In genomic region chr9:137691648-137692357, GRCh38 we compare ENCODE assay signal across 10 cellular contexts.
A peak's percentile ranks its signal among the peaks of the same experiment; 100 is the strongest.
DNase-seq lines count a peak whose midpoint lies in the region; ATAC-seq and TF ChIP-seq lines count a peak whose summit lies in the region.
"Had no signal": no experiment of that assay in that cellular context is flagged by ENCODE, and none has a peak within 500 bp of the region (broad histone marks: within the 10 kb centered on the region; RNA-seq: fewer than 3 reads in every experiment).

No MANE protein-coding gene starts in this region.

- peaks cover 43% of the 10 kb centered on the region for H3K36me3 Mint-ChIP-seq in CD4-positive, alpha-beta T cell (ENCODE audit: low read depth)
- no peaks in the 10 kb centered on the region for H3K36me3 Mint-ChIP-seq in WTC11
- H3K36me3 Mint-ChIP-seq in CD4-positive, alpha-beta memory T cell: peaks cover 15 to 20% of the 10 kb centered on the region in 2 donors

- no peaks in the 10 kb centered on the region for H3K9me3 ChIP-seq in CD4-positive, alpha-beta T cell (ENCODE audit: control insufficient read depth, low read length)
- H3K9me3 ChIP-seq in Loucy (ENCODE audit: insufficient read depth, low read depth, low read length): no peaks in the 10 kb centered on the region
- no peaks in the 10 kb centered on the region for H3K9me3 ChIP-seq in CD4-positive, alpha-beta memory T cell (ENCODE audit: control insufficient read depth in 1 of 2, low read length in 2 of 2)
- H3K9me3 ChIP-seq: ascending aorta had no signal

- intact Hi-C loops in CD4-positive, alpha-beta T cell (cut with DNase I, micrococcal nuclease): no loop called here
- intact Hi-C loops in CD4-positive, alpha-beta memory T cell (cut with micrococcal nuclease): no loop called here

- H3K4me2 ChIP-seq in Loucy (ENCODE audit: low read depth, low read length, poor library complexity, severe bottlenecking): peak overlapping the region; percentile 20

- peak overlapping the region; percentile 67 for H3K27ac Mint-ChIP-seq in CD4-positive, alpha-beta T cell
- H3K27ac Mint-ChIP-seq in WTC11: peak overlapping the region; percentile 69
- H3K27ac Mint-ChIP-seq in CD4-positive, alpha-beta memory T cell: peak overlapping the region in 3 of 7 donors; percentile 29 to 71 (median 57)

- no peak overlapping the region for H3K27ac ChIP-seq in CD4-positive, alpha-beta T cell (ENCODE audit: low read depth, low read length)
- H3K27ac ChIP-seq in CD4-positive, alpha-beta memory T cell (ENCODE audit: low read depth, low read length): no peak overlapping the region
- H3K27ac ChIP-seq: ascending aorta had no signal

- H3K79me2 ChIP-seq in Loucy (ENCODE audit: insufficient read depth, low read length): peaks cover 92% of the 10 kb centered on the region

- no peaks in the 10 kb centered on the region for H3F3A ChIP-seq in Loucy (ENCODE audit: low read depth)

- no peaks in the 10 kb centered on the region for H3K9me3 Mint-ChIP-seq in CD4-positive, alpha-beta T cell
- H3K9me3 Mint-ChIP-seq in WTC11: no peaks in the 10 kb centered on the region
- peaks cover 0 to 2% (median 0%) of the 10 kb centered on the region in 8 donors for H3K9me3 Mint-ChIP-seq in CD4-positive, alpha-beta memory T cell
- H3K9me3 Mint-ChIP-seq: T-cell had no signal

- CTCF ChIA-PET in CD4-positive, alpha-beta T cell (lab: Charles Lee): no interaction called here
- CTCF ChIA-PET in WTC11 (lab: Charles Lee): interaction anchor here (0.6 to 1.2 kb wide), 4 partner anchors 12 to 48 kb away, joined by 3 to 6 read pairs (median 3); no protein-coding TSS in a partner anchor
- CTCF ChIA-PET in CD4-positive, alpha-beta memory T cell (lab: Charles Lee; ENCODE audit: partially characterized antibody): interaction anchor here (0.5 kb wide), 1 partner anchor 30 kb away, joined by 3 read pairs; no protein-coding TSS in a partner anchor

- H3K27me3 Mint-ChIP-seq in CD4-positive, alpha-beta T cell: no peaks in the 10 kb centered on the region
- H3K27me3 Mint-ChIP-seq in WTC11 (ENCODE audit: low read depth): no peaks in the 10 kb centered on the region
- H3K27me3 Mint-ChIP-seq in CD4-positive, alpha-beta memory T cell: no peaks in the 10 kb centered on the region
- H3K27me3 Mint-ChIP-seq: T-cell had no signal

- no peak for ATAC-seq in CD4-positive, alpha-beta T cell (ENCODE audit: poor library complexity)
- ATAC-seq in WTC11 (no peak), GM18870 (IDR thresholded peaks at IDR 0.05; ENCODE audit: unreplicated experiment) (no peak), HG02610 (IDR thresholded peaks at IDR 0.05; ENCODE audit: unreplicated experiment) (no peak)
- ATAC-seq: T-cell had no signal

- peaks cover 74% of the 10 kb centered on the region for H3K4me1 Mint-ChIP-seq in CD4-positive, alpha-beta T cell (ENCODE audit: low read depth)
- peaks cover 77% of the 10 kb centered on the region for H3K4me1 Mint-ChIP-seq in WTC11
- H3K4me1 Mint-ChIP-seq in CD4-positive, alpha-beta memory T cell: peaks cover 43 to 84% (median 64%) of the 10 kb centered on the region in 4 donors

- peaks cover 62% of the 10 kb centered on the region for H4K20me1 ChIP-seq in Loucy (ENCODE audit: insufficient read depth, low read length, poor library complexity, severe bottlenecking)

- H3K4me3 Mint-ChIP-seq in CD4-positive, alpha-beta T cell: no peak overlapping the region
- H3K4me3 Mint-ChIP-seq in WTC11: no peak overlapping the region
- H3K4me3 Mint-ChIP-seq in CD4-positive, alpha-beta memory T cell: peak overlapping the region in 1 of 8 donors; percentile 24

- H3K36me3 ChIP-seq in Loucy (ENCODE audit: insufficient read depth, low read length): no peaks in the 10 kb centered on the region; the same call in 1 of the 2 replicates
- H3K36me3 ChIP-seq in CD4-positive, alpha-beta memory T cell (ENCODE audit: insufficient read depth, low read length): no peaks in the 10 kb centered on the region
- H3K36me3 ChIP-seq: ascending aorta had no signal

- no peaks in the 10 kb centered on the region for H3K9me2 ChIP-seq in Loucy (replicated peaks; ENCODE audit: low read depth, low read length)

- H3K27me3 ChIP-seq in CD4-positive, alpha-beta T cell (ENCODE audit: control insufficient read depth, insufficient read depth, low read length): no peaks in the 10 kb centered on the region
- H3K27me3 ChIP-seq in Loucy (ENCODE audit: insufficient read depth, low read length, poor library complexity, severe bottlenecking): no peaks in the 10 kb centered on the region
- no peaks in the 10 kb centered on the region for H3K27me3 ChIP-seq in CD4-positive, alpha-beta memory T cell (ENCODE audit: insufficient read depth, low read length)
- H3K27me3 ChIP-seq: ascending aorta had no signal

- peaks cover 12% of the 10 kb centered on the region for H3K4me1 ChIP-seq in Loucy (ENCODE audit: insufficient read depth, low read length, poor library complexity, severe bottlenecking)
- H3K4me1 ChIP-seq in CD4-positive, alpha-beta memory T cell (ENCODE audit: insufficient read depth, low read length): peaks cover 33% of the 10 kb centered on the region

- POLR2A ChIA-PET in CD4-positive, alpha-beta T cell (lab: Charles Lee): no interaction called here
- POLR2A ChIA-PET in WTC11 (lab: Charles Lee): interaction anchor here (1.1 kb wide), 1 partner anchor 101 kb away, joined by 3 read pairs; the partner anchor contains the start of gene ZMYND19
- POLR2A ChIA-PET in CD4-positive, alpha-beta memory T cell (lab: Charles Lee; ENCODE audit: partially characterized antibody): no interaction called here

- DNase-seq in CD4-positive, alpha-beta T cell: no peak
- no peak for DNase-seq in WTC11 (ENCODE audit: low spot score)
- peak; percentile 56 for DNase-seq in medulla oblongata (ENCODE audit: extremely low spot score)
- no peak for DNase-seq in CD4-positive, alpha-beta memory T cell
- DNase-seq in NCI-H2081 (lab: John Stamatoyannopoulos, UW): no peak

- H2AFZ ChIP-seq in Loucy (ENCODE audit: low read length): no peak overlapping the region

- TF ChIP-seq CTCF in CD4-positive, alpha-beta T cell (IDR thresholded peaks at IDR 0.05): no peak
- TF ChIP-seq CTCF in Loucy (conservative IDR thresholded peaks at IDR 0.05; ENCODE audit: low read length) (no peak), WTC11 (IDR thresholded peaks at IDR 0.05) (no peak)

- H3K4me3 ChIP-seq in Loucy (ENCODE audit: low read length, poor library complexity, severe bottlenecking): no peak overlapping the region
- H3K4me3 ChIP-seq in CD4-positive, alpha-beta memory T cell (ENCODE audit: low read length in 2 of 2): no peak overlapping the region
- H3K4me3 ChIP-seq: ascending aorta had no signal

- no peak overlapping the region for H3K9ac ChIP-seq in Loucy (ENCODE audit: low read depth, low read length, poor library complexity, severe bottlenecking)

TF ChIP-seq in WTC11, 78 proteins besides CTCF, POLR2A, EP300 and RAD21 (continues in another document):
- no peak for TF ChIP-seq NFE2L1 (CRISPR knock-in tag; IDR thresholded peaks at IDR 0.05)
- TF ChIP-seq SMAD4 (CRISPR knock-in tag; IDR thresholded peaks at IDR 0.05): no peak
- TF ChIP-seq CREB1 (CRISPR knock-in tag; IDR thresholded peaks at IDR 0.05): no peak
- no peak for TF ChIP-seq ZNF396 (CRISPR knock-in tag; IDR thresholded peaks at IDR 0.05; ENCODE audit: borderline replicate concordance)
- no peak for TF ChIP-seq CDX4 (CRISPR knock-in tag; IDR thresholded peaks at IDR 0.05; ENCODE audit: borderline replicate concordance)
- no peak for TF ChIP-seq TEAD4 (CRISPR knock-in tag; IDR thresholded peaks at IDR 0.05)
- no peak for TF ChIP-seq ERG (CRISPR knock-in tag; IDR thresholded peaks at IDR 0.05)
- TF ChIP-seq ZNF423 (CRISPR knock-in tag; IDR thresholded peaks at IDR 0.05): no peak
- no peak for TF ChIP-seq ZMAT4 (CRISPR knock-in tag; IDR thresholded peaks at IDR 0.05)
- no peak for TF ChIP-seq HMGXB4 (CRISPR knock-in tag; IDR thresholded peaks at IDR 0.05)
